27 cellular contexts compared by ENCODE assay signal in the genomic region with DNA sequence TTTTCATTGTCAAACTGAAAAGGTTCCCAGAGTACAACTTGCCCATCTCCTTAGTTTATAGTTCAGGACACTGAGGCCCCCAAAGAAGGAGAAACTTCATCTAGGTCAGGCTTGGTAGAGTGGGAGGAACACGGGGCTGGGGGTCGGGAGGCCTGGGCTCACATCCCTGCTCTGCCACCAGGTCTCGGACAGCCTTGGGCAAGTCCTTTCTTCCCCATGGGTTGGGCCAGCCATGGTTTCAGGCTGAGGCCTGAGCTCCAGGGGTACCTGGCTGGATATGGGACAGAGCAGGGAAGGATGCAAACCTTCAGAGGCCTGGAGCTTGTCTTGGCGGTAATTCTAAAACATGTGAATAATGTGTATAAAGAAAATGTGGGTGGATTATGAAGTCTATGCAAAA. TPM values are rescaled to one million over a fixed set of nuclear protein-coding genes. Genes with fewer than 3 reads are reported as not detected.
"Had no signal": no experiment of that assay in that cellular context is flagged by ENCODE, and none has a peak within 500 bp of the region (broad histone marks: within the 10 kb centered on the region; RNA-seq: fewer than 3 reads in every experiment).

No MANE protein-coding gene starts in this region.

- H3K27ac ChIP-seq: left lung, lower lobe of right lung, pancreas, prostate gland, spleen, testis, thyroid gland, transverse colon, upper lobe of left lung, vagina had no signal

- H3K4me1 ChIP-seq: testis had no signal

- H3K9me3 ChIP-seq: left lung, lower lobe of right lung, mucosa of descending colon, pancreas, prostate gland, spleen, testis, thyroid gland, transverse colon, upper lobe of left lung, vagina had no signal

- H3K36me3 Mint-ChIP-seq: natural killer cell treated with Interleukin-12 subunit alpha and Interleukin-12 subunit beta and Interleukin-15 and Interleukin-18, amount 100 ng/mL, for 72 hours; stimulated activated effector memory CD8-positive, alpha-beta T cell treated with anti-CD3 and anti-CD28 coated beads, Interleukin-12 subunit alpha, Interleukin-12 subunit beta, amount 100 ng/mL, for 72 hours had no signal

- H3K36me3 ChIP-seq: left lung, lower lobe of right lung, pancreas, prostate gland, spleen, thyroid gland, transverse colon, vagina had no signal

- DNase-seq: hypothalamus; immature natural killer cell; kidney; left colon; left lung; lower lobe of right lung; mammary epithelial cell; mesenchymal stem cell; midbrain; mucosa of descending colon; naive thymus-derived CD4-positive, alpha-beta T cell; pancreas; small intestine; spleen; stimulated activated CD4-positive, alpha-beta T cell treated with anti-CD3 and anti-CD28 coated beads, Interleukin-4, amount 100 ng/mL, for 24 hours; stimulated activated naive CD4-positive, alpha-beta T cell treated with Interleukin-2 at 50 U/mL for 16 hours; stimulated activated naive CD8-positive, alpha-beta T cell treated with anti-CD3 and anti-CD28 coated beads, Interleukin-15, amount 100 ng/mL, for 72 hours; testis; thyroid gland; transverse colon; upper lobe of left lung had no signal

- H3K27ac Mint-ChIP-seq: immature natural killer cell; naive thymus-derived CD4-positive, alpha-beta T cell; natural killer cell treated with Interleukin-12 subunit alpha and Interleukin-12 subunit beta and Interleukin-15 and Interleukin-18, amount 100 ng/mL, for 72 hours; stimulated activated effector memory CD8-positive, alpha-beta T cell treated with anti-CD3 and anti-CD28 coated beads, Interleukin-12 subunit alpha, Interleukin-12 subunit beta, amount 100 ng/mL, for 72 hours; stimulated activated naive CD8-positive, alpha-beta T cell treated with anti-CD3 and anti-CD28 coated beads, Interleukin-15, amount 100 ng/mL, for 72 hours had no signal

- H3K4me3 Mint-ChIP-seq: immature natural killer cell; naive thymus-derived CD4-positive, alpha-beta T cell; natural killer cell treated with Interleukin-12 subunit alpha and Interleukin-12 subunit beta and Interleukin-15 and Interleukin-18, amount 100 ng/mL, for 72 hours; stimulated activated effector memory CD8-positive, alpha-beta T cell treated with anti-CD3 and anti-CD28 coated beads, Interleukin-12 subunit alpha, Interleukin-12 subunit beta, amount 100 ng/mL, for 72 hours; stimulated activated naive CD8-positive, alpha-beta T cell treated with anti-CD3 and anti-CD28 coated beads, Interleukin-15, amount 100 ng/mL, for 72 hours had no signal

- H3K27me3 ChIP-seq: pancreas, testis, thyroid gland, vagina had no signal

- H3K4me3 ChIP-seq: left lung, lower lobe of right lung, mucosa of descending colon, pancreas, prostate gland, spleen, testis, thyroid gland, transverse colon, upper lobe of left lung, vagina had no signal

- ATAC-seq: left colon; left lung; lower lobe of right lung; mucosa of descending colon; naive thymus-derived CD4-positive, alpha-beta T cell; natural killer cell treated with Interleukin-12 subunit alpha and Interleukin-12 subunit beta and Interleukin-15 and Interleukin-18, amount 100 ng/mL, for 72 hours; pancreas; right cardiac atrium; sciatic nerve; stimulated activated effector memory CD8-positive, alpha-beta T cell treated with anti-CD3 and anti-CD28 coated beads, Interleukin-12 subunit alpha, Interleukin-12 subunit beta, amount 100 ng/mL, for 72 hours; stimulated activated naive CD8-positive, alpha-beta T cell treated with anti-CD3 and anti-CD28 coated beads, Interleukin-15, amount 100 ng/mL, for 72 hours had no signal

- H3K9me3 Mint-ChIP-seq: immature natural killer cell; natural killer cell treated with Interleukin-12 subunit alpha and Interleukin-12 subunit beta and Interleukin-15 and Interleukin-18, amount 100 ng/mL, for 72 hours; stimulated activated effector memory CD8-positive, alpha-beta T cell treated with anti-CD3 and anti-CD28 coated beads, Interleukin-12 subunit alpha, Interleukin-12 subunit beta, amount 100 ng/mL, for 72 hours; stimulated activated naive CD8-positive, alpha-beta T cell treated with anti-CD3 and anti-CD28 coated beads, Interleukin-15, amount 100 ng/mL, for 72 hours had no signal

RNA-seq across cellular contexts. Expression of a gene that starts 17.0 kb away (rescaled TPM):
- total RNA-seq: natural killer cell treated with Interleukin-12 subunit alpha and Interleukin-12 subunit beta and Interleukin-15 and Interleukin-18, amount 100 ng/mL, for 72 hours had no signal
- polyA plus RNA-seq: immature natural killer cell; mammary epithelial cell; naive thymus-derived CD4-positive, alpha-beta T cell had no signal
